ENCODE assay signal across 8 cellular contexts in the genomic region with DNA sequence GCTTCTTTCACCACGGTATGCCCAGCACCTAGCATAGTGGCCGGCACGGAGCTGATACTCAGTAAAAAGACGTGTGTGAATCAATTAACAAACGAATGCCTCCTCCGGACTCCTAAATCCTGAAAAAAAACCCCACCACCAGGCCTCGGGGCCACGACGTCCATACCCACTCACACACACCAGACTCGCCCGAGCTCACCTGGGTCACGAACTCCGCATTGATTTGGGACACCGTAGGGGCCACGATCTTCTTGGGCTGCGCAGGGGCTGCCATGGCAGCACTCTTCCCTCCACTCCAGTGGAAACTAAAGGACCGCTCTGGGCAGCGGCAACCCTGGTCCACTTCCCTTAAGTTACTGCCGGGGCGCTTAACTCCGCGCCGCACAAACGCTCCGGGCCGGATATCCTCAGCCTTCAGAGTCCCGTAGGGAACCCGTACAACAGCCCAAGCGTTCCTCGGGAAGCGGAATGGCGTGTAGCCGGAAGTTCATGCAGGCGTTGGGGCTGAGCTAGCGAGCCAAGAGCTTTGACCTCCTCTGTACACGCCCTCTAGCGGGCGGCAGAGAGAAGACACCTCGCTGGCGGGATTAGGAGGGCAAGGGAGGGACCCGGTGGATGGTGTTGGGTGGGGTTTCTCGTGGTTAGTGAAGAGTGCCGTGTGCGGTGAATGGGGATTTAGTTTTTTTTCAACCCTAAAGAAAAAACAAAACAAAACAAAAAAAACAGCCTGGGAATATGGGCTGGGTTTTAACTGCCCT. TPM values are rescaled to one million over a fixed set of nuclear protein-coding genes. Genes with fewer than 3 reads are reported as not detected.
DNase-seq lines count a peak whose midpoint lies in the region; ATAC-seq and TF ChIP-seq lines count a peak whose summit lies in the region.

Gene AQR (minus strand): TSS at position 403 of the 758 bp plus-strand sequence. CDS start 129 bp downstream, at position 274.

- H3K4me3 ChIP-seq in BJ (ENCODE audit: low read depth, low read length) (peak within 1 kb of the TSS; percentile 73), choroid plexus epithelial cell (ENCODE audit: low read depth, low read length) (peak within 1 kb of the TSS; percentile 98)

- POLR2A ChIA-PET in BJ (lab: Charles Lee) = interaction anchor here (0.6 to 1.5 kb wide), 4 partner anchors 19 to 1483 kb away, joined by 3 to 12 read pairs (median 4); partner anchors contain the start of gene ZNF770

- ATAC-seq in HG03442 (IDR thresholded peaks at IDR 0.05; ENCODE audit: unreplicated experiment) = peak; percentile 98

- peak; percentile 82 for DNase-seq in BJ (ENCODE audit: low read depth)
- DNase-seq in GM19238 (ENCODE audit: insufficient read length, low spot score) = peak; percentile 82
- peak; percentile 83 for DNase-seq in NCI-H510A treated with DMSO at 0.1 percent for 48 hours (lab: John Stamatoyannopoulos, UW)
- DNase-seq in activated CD4-positive, alpha-beta T cell treated with anti-CD3 and anti-CD28 coated beads for 24 hours (ENCODE audit: low read depth in 2 of 2) = peak; percentile 83
- peak; percentile 99 for DNase-seq in choroid plexus epithelial cell (ENCODE audit: low read depth)
- peak; percentile 98 for DNase-seq in kidney tubule cell (ENCODE audit: low spot score)
- DNase-seq in stimulated activated CD4-positive, alpha-beta T cell treated with anti-CD3 and anti-CD28 coated beads, Interleukin-1b, Interleukin-23, amount 100 ng/mL, for 24 hours (ENCODE audit: low read depth in 4 of 4, low spot score in 1 of 4) = peak; percentile 74 to 87 (median 80)

- no peaks in the 10 kb centered on the region for H3K36me3 ChIP-seq in BJ (ENCODE audit: control insufficient read depth, insufficient read depth, low read length)

- CTCF ChIA-PET in BJ (lab: Yijun Ruan, JAX) = interaction anchor here (0.6 to 2.3 kb wide), 13 partner anchors 10 to 476 kb away, joined by 3 to 20 read pairs (median 4); partner anchors contain the start of gene ZNF770

- TF ChIP-seq CTCF in BJ (IDR thresholded peaks at IDR 0.05; ENCODE audit: insufficient read depth, low read depth, low read length) (peak; percentile 86), choroid plexus epithelial cell (conservative IDR thresholded peaks at IDR 0.05; ENCODE audit: low read depth, low read length) (peak; percentile 88)

- no peaks in the 10 kb centered on the region for H3K27me3 ChIP-seq in BJ (ENCODE audit: control insufficient read depth, insufficient read depth, low read length)

RNA-seq across cellular contexts. Expression of gene AQR, which starts in this region (rescaled TPM):
- polyA plus RNA-seq in BJ (2011; rRNA removed) = 15.3 and 24.7 TPM in 2 replicates
- polyA minus RNA-seq in BJ (2011; rRNA and poly(A)+ RNA removed) = 15.4 and 17.6 TPM in 2 replicates

Comparison
In these comparisons a context has a peak if more than half of its experiments do, and no peak if none do; other contexts are left out.
1. Peak in every context shown above with its lines: DNase-seq, ATAC-seq and H3K4me3 ChIP-seq.